In the genomic region with DNA sequence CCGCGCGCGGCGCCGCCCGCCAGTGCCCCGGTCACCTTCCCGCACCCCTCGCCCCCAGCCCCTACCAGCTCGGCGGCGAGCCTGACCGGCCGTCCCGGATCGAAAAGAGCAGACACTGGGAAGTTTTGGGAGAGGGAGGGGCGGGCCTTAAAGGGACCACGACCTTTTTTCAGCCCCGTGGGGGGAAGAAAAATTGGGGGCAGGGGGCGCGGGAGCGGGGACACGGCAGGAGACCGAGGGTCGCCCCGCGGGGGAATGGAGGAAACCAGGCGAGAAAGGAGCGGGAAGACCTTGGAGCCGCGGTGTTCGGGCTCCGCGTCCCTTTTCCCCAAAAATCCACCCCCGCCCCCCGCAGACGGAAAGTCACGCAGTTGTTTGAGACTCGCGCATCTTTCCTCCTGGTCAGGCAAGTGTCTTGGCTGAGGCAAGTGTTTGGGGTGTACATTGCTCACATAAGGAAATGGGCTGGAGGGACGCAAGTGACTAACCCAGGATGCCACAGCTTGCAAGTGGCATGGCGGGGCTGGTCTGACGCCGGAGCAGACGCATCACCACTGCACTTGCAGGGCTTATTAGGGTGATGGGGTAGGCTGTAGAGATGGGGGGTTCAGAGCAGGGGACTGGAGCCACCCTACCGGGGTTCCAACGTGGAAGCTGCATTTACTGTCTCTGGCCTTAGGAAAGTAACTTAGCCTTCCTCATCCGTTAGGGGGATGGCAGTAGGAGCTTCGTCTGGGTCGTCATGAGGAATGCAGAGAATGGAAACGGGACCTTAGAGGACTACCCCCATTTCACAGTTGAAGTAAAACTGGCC, we compare ENCODE assay signal across 8 cellular contexts. TPM values are rescaled to one million over a fixed set of nuclear protein-coding genes. Genes with fewer than 3 reads are reported as not detected.
DNase-seq lines count a peak whose midpoint lies in the region; ATAC-seq and TF ChIP-seq lines count a peak whose summit lies in the region.

No MANE protein-coding gene starts in this region.

- H3K4me3 ChIP-seq in GM06990 (replicated peaks; ENCODE audit: low read depth, low read length) (peak overlapping the region; percentile 89), ectodermal cell (ENCODE audit: insufficient read depth, low read depth, low read length) (peak overlapping the region; percentile 67), lung (peak overlapping the region; percentile 47)

- WGBS in ectodermal cell, 2 experiments: 1 to 3% methylated on average over 52 of the region's 52 CpGs
- WGBS in lung, 2 donors: 1 to 2% methylated on average over 46 to 52 of the region's 52 CpGs

- H3K27me3 ChIP-seq in GM06990 (replicated peaks; ENCODE audit: control insufficient read depth, insufficient read depth, low read length) (no peaks in the 10 kb centered on the region), ectodermal cell (ENCODE audit: control insufficient read depth, insufficient read depth, low read length, poor library complexity, severe bottlenecking) (no peaks in the 10 kb centered on the region), lung (ENCODE audit: control insufficient read depth, insufficient read depth) (no peaks in the 10 kb centered on the region)

- H3K36me3 Mint-ChIP-seq in activated CD4-positive, alpha-beta memory T cell treated with anti-CD3 and anti-CD28 coated beads for 36 hours: peaks cover 22% of the 10 kb centered on the region

- POLR2A ChIA-PET in activated CD4-positive, alpha-beta memory T cell treated with anti-CD3 and anti-CD28 coated beads for 36 hours (lab: Charles Lee): interaction anchor here (0.8 to 3.2 kb wide), 10 partner anchors 11 to 450 kb away, joined by 3 to 24 read pairs (median 6); partner anchors contain the start of genes ECH1, FAM98C and RINL

- H3K27ac ChIP-seq in ectodermal cell (ENCODE audit: insufficient read depth, low read depth, low read length, poor library complexity, severe bottlenecking): peak overlapping the region; percentile 91
- H3K27ac ChIP-seq in lung (ENCODE audit: low read depth in 1 of 2, low read length in 1 of 2): peak overlapping the region; percentile 95 to 97

- ATAC-seq in lung (ENCODE audit: insufficient read depth, low FRiP score) (no peak), HG03571 (IDR thresholded peaks at IDR 0.05; ENCODE audit: unreplicated experiment) (no peak), HG02981 (IDR thresholded peaks at IDR 0.05; ENCODE audit: unreplicated experiment) (no peak)

- peak overlapping the region; percentile 92 for H3K27ac Mint-ChIP-seq in activated CD4-positive, alpha-beta memory T cell treated with anti-CD3 and anti-CD28 coated beads for 36 hours

- H3K4me1 Mint-ChIP-seq in activated CD4-positive, alpha-beta memory T cell treated with anti-CD3 and anti-CD28 coated beads for 36 hours (ENCODE audit: low read depth): peaks cover 33% of the 10 kb centered on the region

- peak; percentile 72 for DNase-seq in GM06990 (ENCODE audit: extremely low read depth, insufficient read length)
- peak; percentile 75 for DNase-seq in NAMALWA (ENCODE audit: low spot score)
- peak; percentile 82 for DNase-seq in activated CD4-positive, alpha-beta memory T cell treated with anti-CD3 and anti-CD28 coated beads for 36 hours
- peak; percentile 67 for DNase-seq in lung (ENCODE audit: low spot score)
- DNase-seq in stimulated activated CD8-positive, alpha-beta memory T cell treated with anti-CD3 and anti-CD28 coated beads, Interleukin-4, amount 100 ng/mL, for 24 hours (ENCODE audit: low read depth): peak; percentile 46

- CTCF ChIA-PET in activated CD4-positive, alpha-beta memory T cell treated with anti-CD3 and anti-CD28 coated beads for 36 hours (lab: Charles Lee): interaction anchor here (0.6 to 3.2 kb wide), 5 partner anchors 17 to 245 kb away, joined by 3 to 15 read pairs (median 5); partner anchors contain the start of genes MRPS12 and SARS2

- H3K4me1 ChIP-seq in ectodermal cell (ENCODE audit: control insufficient read depth, insufficient read depth, low read length) (peaks cover 12% of the 10 kb centered on the region), lung (ENCODE audit: control insufficient read depth in 2 of 2, insufficient read depth in 2 of 2, low read length in 2 of 2) (peaks cover 4 to 9% of the 10 kb centered on the region in 2 donors)

- peak overlapping the region; percentile 83 for H3K4me3 Mint-ChIP-seq in activated CD4-positive, alpha-beta memory T cell treated with anti-CD3 and anti-CD28 coated beads for 36 hours

- no peaks in the 10 kb centered on the region for H3K9me3 ChIP-seq in ectodermal cell (ENCODE audit: control insufficient read depth, low read length)
- no peaks in the 10 kb centered on the region for H3K9me3 ChIP-seq in lung (ENCODE audit: control insufficient read depth in 2 of 2, insufficient read depth in 1 of 2, low read length in 1 of 2)

- TF ChIP-seq CTCF in GM06990 (IDR thresholded peaks at IDR 0.05; ENCODE audit: insufficient read depth, low read length, poor library complexity, severe bottlenecking) (no peak), lung (IDR thresholded peaks at IDR 0.05; ENCODE audit: control extremely low read depth, extremely low read depth) (no peak)

- H3K9me3 Mint-ChIP-seq in activated CD4-positive, alpha-beta memory T cell treated with anti-CD3 and anti-CD28 coated beads for 36 hours: no peaks in the 10 kb centered on the region

- no peaks in the 10 kb centered on the region for H3K27me3 Mint-ChIP-seq in activated CD4-positive, alpha-beta memory T cell treated with anti-CD3 and anti-CD28 coated beads for 36 hours

- intact Hi-C loops in activated CD4-positive, alpha-beta memory T cell treated with anti-CD3 and anti-CD28 coated beads for 36 hours (cut with micrococcal nuclease): loop anchor here (1.0 to 5.0 kb wide), 6 partner anchors 17 to 550 kb away; partner anchors contain the start of genes FAM98C, RASGRP4 and SAMD4B

- peaks cover 4% of the 10 kb centered on the region for H3K36me3 ChIP-seq in GM06990 (ENCODE audit: control insufficient read depth, insufficient read depth, low read length)
- peaks cover 3% of the 10 kb centered on the region for H3K36me3 ChIP-seq in ectodermal cell (ENCODE audit: control insufficient read depth, insufficient read depth, low read length)
- peaks cover 0 to 2% of the 10 kb centered on the region in 2 donors for H3K36me3 ChIP-seq in lung (ENCODE audit: control insufficient read depth in 2 of 2, insufficient read depth in 2 of 2, low read length in 2 of 2)

RNA-seq across cellular contexts. Expression of gene HNRNPL, which starts 2.7 kb away (rescaled TPM):
- 100 to 1,000 TPM; 646 to 671 TPM for total RNA-seq in activated CD4-positive, alpha-beta memory T cell treated with anti-CD3 and anti-CD28 coated beads for 36 hours
- polyA plus RNA-seq in ectodermal cell (2013, experiment 1 of 4): 894 TPM
- polyA plus RNA-seq in ectodermal cell (2013, experiment 2 of 4): 733 TPM
- 568 TPM for polyA plus RNA-seq in ectodermal cell (2013, experiment 3 of 4)
- 599 TPM for polyA plus RNA-seq in ectodermal cell (2013, experiment 4 of 4)
- total RNA-seq in lung: 100 to 1,000 TPM; 233 to 298 TPM
- 100 to 1,000 TPM; 169 to 185 TPM for polyA plus RNA-seq in lung

RNA-seq across cellular contexts. Expression of gene ECH1, which starts 20.8 kb away (rescaled TPM):
- 100 to 1,000 TPM; 152 to 155 TPM for total RNA-seq in activated CD4-positive, alpha-beta memory T cell treated with anti-CD3 and anti-CD28 coated beads for 36 hours
- polyA plus RNA-seq in ectodermal cell (2013, experiment 1 of 4): 103 TPM
- polyA plus RNA-seq in ectodermal cell (2013, experiment 2 of 4): 101 TPM
- polyA plus RNA-seq in ectodermal cell (2013, experiment 3 of 4): 85.1 TPM
- 98.4 TPM for polyA plus RNA-seq in ectodermal cell (2013, experiment 4 of 4)
- total RNA-seq in lung: 100 to 1,000 TPM in 1 of 2 donors, 10 to 100 TPM in 1; 57.3 to 205 TPM
- polyA plus RNA-seq in lung: 100 to 1,000 TPM; 202 to 274 TPM

RNA-seq across cellular contexts. Expression of gene RINL, which starts 25.6 kb away (rescaled TPM):
- 10 to 100 TPM; 92.6 to 100.0 TPM for total RNA-seq in activated CD4-positive, alpha-beta memory T cell treated with anti-CD3 and anti-CD28 coated beads for 36 hours
- polyA plus RNA-seq in ectodermal cell (2013, experiment 1 of 4): 6.9 TPM
- 4.8 TPM for polyA plus RNA-seq in ectodermal cell (2013, experiment 2 of 4)
- 3.6 TPM for polyA plus RNA-seq in ectodermal cell (2013, experiment 3 of 4)
- 4.4 TPM for polyA plus RNA-seq in ectodermal cell (2013, experiment 4 of 4)
- total RNA-seq in lung: 10 to 100 TPM in 1 of 2 donors, 1 to 10 TPM in 1; 7.0 to 17.0 TPM
- polyA plus RNA-seq in lung: 10 to 100 TPM; 13.8 to 24.0 TPM

RNA-seq across cellular contexts. Expression of gene LGALS4, which starts 39.7 kb away (rescaled TPM):
- under 1 TPM; 0.33 to 0.70 TPM for total RNA-seq in activated CD4-positive, alpha-beta memory T cell treated with anti-CD3 and anti-CD28 coated beads for 36 hours
- polyA plus RNA-seq in ectodermal cell (2013, experiment 1 of 4): 0.93 TPM
- 0.69 TPM for polyA plus RNA-seq in ectodermal cell (2013, experiment 2 of 4)
- 1.3 TPM for polyA plus RNA-seq in ectodermal cell (2013, experiment 3 of 4)
- polyA plus RNA-seq in ectodermal cell (2013, experiment 4 of 4): 1.6 TPM
- 1 to 10 TPM; 1.7 to 3.5 TPM for total RNA-seq in lung
- polyA plus RNA-seq in lung: 1 to 10 TPM in 1 of 2 donors, under 1 TPM in 1; 0.39 to 4.1 TPM

RNA-seq across cellular contexts. Expression of gene SIRT2, which starts 47.0 kb away (rescaled TPM):
- total RNA-seq in activated CD4-positive, alpha-beta memory T cell treated with anti-CD3 and anti-CD28 coated beads for 36 hours: 10 to 100 TPM; 23.5 to 24.6 TPM
- 20.8 TPM for polyA plus RNA-seq in ectodermal cell (2013, experiment 1 of 4)
- 21.5 TPM for polyA plus RNA-seq in ectodermal cell (2013, experiment 2 of 4)
- polyA plus RNA-seq in ectodermal cell (2013, experiment 3 of 4): 19.0 TPM
- 21.8 TPM for polyA plus RNA-seq in ectodermal cell (2013, experiment 4 of 4)
- total RNA-seq in lung: 10 to 100 TPM; 50.4 to 54.8 TPM
- 10 to 100 TPM; 35.5 to 46.7 TPM for polyA plus RNA-seq in lung

Comparison
In these comparisons a context has a peak if more than half of its experiments do, and no peak if none do; other contexts are left out.
1. RNA of gene RINL, which starts 25.6 kb away (total RNA-seq): 92.6 to 100.0 TPM in activated CD4-positive, alpha-beta memory T cell treated with anti-CD3 and anti-CD28 coated beads for 36 hours; 7.0 to 17.0 TPM in lung; every median in the first group is over 4 times any median in the second.
2. Peak in every context shown above with its lines, with median percentiles within 50 percentile points of each other: DNase-seq and H3K4me3 ChIP-seq.